ENCODE assay signal across 1 cellular context in the genomic region with DNA sequence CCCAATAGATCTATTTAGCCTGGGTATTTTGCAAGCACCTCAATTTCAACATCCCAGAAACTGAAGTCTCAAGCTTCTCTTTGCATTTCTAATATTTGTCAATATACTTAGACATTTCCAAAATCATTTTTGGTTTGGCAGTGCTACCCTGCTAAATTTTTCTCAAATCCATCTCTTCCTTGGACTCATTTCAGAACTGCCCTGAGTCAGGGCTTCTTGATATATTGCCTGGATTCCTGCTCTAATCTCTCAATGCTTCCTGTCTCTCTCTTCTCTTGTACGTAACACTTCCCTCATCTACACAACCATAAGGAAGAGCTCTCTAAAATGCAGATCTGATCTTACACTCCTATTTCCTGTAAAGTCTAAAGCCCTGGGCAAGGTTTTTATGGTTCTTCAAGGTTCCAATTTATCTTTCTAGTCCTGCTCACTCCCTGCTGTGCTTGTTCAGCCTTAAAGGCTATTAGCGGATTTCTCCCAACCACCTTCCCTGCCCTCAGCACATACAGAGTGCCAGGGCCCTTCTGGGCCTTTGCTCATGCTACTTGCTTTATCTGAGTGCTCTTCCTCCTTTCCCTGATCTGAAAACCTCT.
TF ChIP-seq lines count a peak whose summit lies in the region.

No MANE protein-coding gene starts in this region.

TF ChIP-seq in K562, 482 proteins besides CTCF, POLR2A, EP300 and RAD21 (continued from another document):
- TF ChIP-seq TRIM24 (IDR thresholded peaks at IDR 0.05) (peak; percentile 45 to 64; a peak in 2 of 4 replicates), TAL1 (IDR thresholded peaks at IDR 0.05) (peak; percentile 55), BCOR (IDR thresholded peaks at IDR 0.05) (no peak; the same call in 1 of the 2 replicates), RNF2 (IDR thresholded peaks at IDR 0.05) (peak; percentile 82), E2F3 (CRISPR knock-in tag; IDR thresholded peaks at IDR 0.05) (0 out of 2 replicates have a peak, but pooled peaks have one; percentile 45), ETV5 (CRISPR knock-in tag; IDR thresholded peaks at IDR 0.05; ENCODE audit: low read depth) (0 out of 2 replicates have a peak, but pooled peaks have one; percentile 34), TAF9B (IDR thresholded peaks at IDR 0.05; ENCODE audit: partially characterized antibody) (peak; percentile 32), CBX2 (IDR thresholded peaks at IDR 0.05; ENCODE audit: insufficient read depth, low read length, poor library complexity, severe bottlenecking) (no peak), CCNT2 (IDR thresholded peaks at IDR 0.05; ENCODE audit: borderline replicate concordance, extremely low read depth, insufficient read length, low read depth, low read length) (no peak), ZNF395 (CRISPR knock-in tag; IDR thresholded peaks at IDR 0.05) (peak; percentile 61; the same call in 1 of the 2 replicates), MEF2D (tag; conservative IDR thresholded peaks at IDR 0.05; ENCODE audit: low read depth) (no peak), FOSL1 (tag; conservative IDR thresholded peaks at IDR 0.05) (0 out of 2 replicates have a peak, but pooled peaks have one; percentile 39), ZEB2 (IDR thresholded peaks at IDR 0.05) (peak; percentile 60; the same call in 1 of the 2 replicates), ZNF3 (CRISPR knock-in tag; IDR thresholded peaks at IDR 0.05) (no peak), ZKSCAN8 (CRISPR knock-in tag; IDR thresholded peaks at IDR 0.05) (peak; percentile 81; the same call in 1 of the 2 replicates), DMBX1 (CRISPR knock-in tag; IDR thresholded peaks at IDR 0.05; ENCODE audit: borderline replicate concordance) (peak; percentile 68; the same call in 1 of the 2 replicates), CBFA2T3 (IDR thresholded peaks at IDR 0.05) (peak; percentile 91), PHF8 (IDR thresholded peaks at IDR 0.05; ENCODE audit: borderline replicate concordance, low read length) (no peak), ZNF644 (tag; IDR thresholded peaks at IDR 0.05; ENCODE audit: low read depth) (peak; percentile 76; the same call in 1 of the 2 replicates), MECOM (CRISPR knock-in tag; IDR thresholded peaks at IDR 0.05) (peak; percentile 15; the same call in 1 of the 2 replicates), POLR2AphosphoS2 (IDR thresholded peaks at IDR 0.05; ENCODE audit: low read length) (no peak), SRSF1 (IDR thresholded peaks at IDR 0.05; ENCODE audit: low read depth, low read length) (no peak), ZNF197 (CRISPR knock-in tag; IDR thresholded peaks at IDR 0.05; ENCODE audit: low read depth) (peak; percentile 81), HDAC1 (IDR thresholded peaks at IDR 0.05) (0 out of 4 replicates have a peak, but pooled peaks of 1 of the 2 experiments have one; percentile 57), ZNF239 (CRISPR knock-in tag; IDR thresholded peaks at IDR 0.05) (peak; percentile 21; the same call in 1 of the 2 replicates)
- TF ChIP-seq, protein P1, sequence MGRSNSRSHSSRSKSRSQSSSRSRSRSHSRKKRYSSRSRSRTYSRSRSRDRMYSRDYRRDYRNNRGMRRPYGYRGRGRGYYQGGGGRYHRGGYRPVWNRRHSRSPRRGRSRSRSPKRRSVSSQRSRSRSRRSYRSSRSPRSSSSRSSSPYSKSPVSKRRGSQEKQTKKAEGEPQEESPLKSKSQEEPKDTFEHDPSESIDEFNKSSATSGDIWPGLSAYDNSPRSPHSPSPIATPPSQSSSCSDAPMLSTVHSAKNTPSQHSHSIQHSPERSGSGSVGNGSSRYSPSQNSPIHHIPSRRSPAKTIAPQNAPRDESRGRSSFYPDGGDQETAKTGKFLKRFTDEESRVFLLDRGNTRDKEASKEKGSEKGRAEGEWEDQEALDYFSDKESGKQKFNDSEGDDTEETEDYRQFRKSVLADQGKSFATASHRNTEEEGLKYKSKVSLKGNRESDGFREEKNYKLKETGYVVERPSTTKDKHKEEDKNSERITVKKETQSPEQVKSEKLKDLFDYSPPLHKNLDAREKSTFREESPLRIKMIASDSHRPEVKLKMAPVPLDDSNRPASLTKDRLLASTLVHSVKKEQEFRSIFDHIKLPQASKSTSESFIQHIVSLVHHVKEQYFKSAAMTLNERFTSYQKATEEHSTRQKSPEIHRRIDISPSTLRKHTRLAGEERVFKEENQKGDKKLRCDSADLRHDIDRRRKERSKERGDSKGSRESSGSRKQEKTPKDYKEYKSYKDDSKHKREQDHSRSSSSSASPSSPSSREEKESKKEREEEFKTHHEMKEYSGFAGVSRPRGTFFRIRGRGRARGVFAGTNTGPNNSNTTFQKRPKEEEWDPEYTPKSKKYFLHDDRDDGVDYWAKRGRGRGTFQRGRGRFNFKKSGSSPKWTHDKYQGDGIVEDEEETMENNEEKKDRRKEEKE (IDR thresholded peaks at IDR 0.05; ENCODE audit: borderline replicate concordance in 1 of 2, control insufficient read depth in 1 of 2, low read depth in 2 of 2, low read length in 1 of 2): no peak
- TF ChIP-seq, protein P2, sequence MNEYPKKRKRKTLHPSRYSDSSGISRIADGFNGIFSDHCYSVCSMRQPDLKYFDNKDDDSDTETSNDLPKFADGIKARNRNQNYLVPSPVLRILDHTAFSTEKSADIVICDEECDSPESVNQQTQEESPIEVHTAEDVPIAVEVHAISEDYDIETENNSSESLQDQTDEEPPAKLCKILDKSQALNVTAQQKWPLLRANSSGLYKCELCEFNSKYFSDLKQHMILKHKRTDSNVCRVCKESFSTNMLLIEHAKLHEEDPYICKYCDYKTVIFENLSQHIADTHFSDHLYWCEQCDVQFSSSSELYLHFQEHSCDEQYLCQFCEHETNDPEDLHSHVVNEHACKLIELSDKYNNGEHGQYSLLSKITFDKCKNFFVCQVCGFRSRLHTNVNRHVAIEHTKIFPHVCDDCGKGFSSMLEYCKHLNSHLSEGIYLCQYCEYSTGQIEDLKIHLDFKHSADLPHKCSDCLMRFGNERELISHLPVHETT (CRISPR knock-in tag; conservative IDR thresholded peaks at IDR 0.05 in 1 of 2, IDR thresholded peaks at IDR 0.05 in 1 of 2): peak in 1 of 2 experiments; percentile 61; a peak in 1 of 4 replicates
- TF ChIP-seq, protein P3, sequence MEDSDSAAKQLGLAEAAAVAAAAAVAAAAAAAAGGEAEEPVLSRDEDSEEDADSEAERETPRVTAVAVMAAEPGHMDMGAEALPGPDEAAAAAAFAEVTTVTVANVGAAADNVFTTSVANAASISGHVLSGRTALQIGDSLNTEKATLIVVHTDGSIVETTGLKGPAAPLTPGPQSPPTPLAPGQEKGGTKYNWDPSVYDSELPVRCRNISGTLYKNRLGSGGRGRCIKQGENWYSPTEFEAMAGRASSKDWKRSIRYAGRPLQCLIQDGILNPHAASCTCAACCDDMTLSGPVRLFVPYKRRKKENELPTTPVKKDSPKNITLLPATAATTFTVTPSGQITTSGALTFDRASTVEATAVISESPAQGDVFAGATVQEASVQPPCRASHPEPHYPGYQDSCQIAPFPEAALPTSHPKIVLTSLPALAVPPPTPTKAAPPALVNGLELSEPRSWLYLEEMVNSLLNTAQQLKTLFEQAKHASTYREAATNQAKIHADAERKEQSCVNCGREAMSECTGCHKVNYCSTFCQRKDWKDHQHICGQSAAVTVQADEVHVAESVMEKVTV (CRISPR knock-in tag; IDR thresholded peaks at IDR 0.05): 0 out of 2 replicates have a peak, but pooled peaks have one; percentile 34
- TF ChIP-seq, protein P4, sequence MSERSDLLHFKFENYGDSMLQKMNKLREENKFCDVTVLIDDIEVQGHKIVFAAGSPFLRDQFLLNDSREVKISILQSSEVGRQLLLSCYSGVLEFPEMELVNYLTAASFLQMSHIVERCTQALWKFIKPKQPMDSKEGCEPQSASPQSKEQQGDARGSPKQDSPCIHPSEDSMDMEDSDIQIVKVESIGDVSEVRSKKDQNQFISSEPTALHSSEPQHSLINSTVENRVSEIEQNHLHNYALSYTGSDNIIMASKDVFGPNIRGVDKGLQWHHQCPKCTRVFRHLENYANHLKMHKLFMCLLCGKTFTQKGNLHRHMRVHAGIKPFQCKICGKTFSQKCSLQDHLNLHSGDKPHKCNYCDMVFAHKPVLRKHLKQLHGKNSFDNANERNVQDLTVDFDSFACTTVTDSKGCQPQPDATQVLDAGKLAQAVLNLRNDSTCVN (CRISPR knock-in tag; IDR thresholded peaks at IDR 0.05): 0 out of 2 replicates have a peak, but pooled peaks have one; percentile 48
